In genomic region chr3:97763586-97764148, GRCh38 we compare ENCODE assay signal across 8 cellular contexts. TPM values are rescaled to one million over a fixed set of nuclear protein-coding genes. Genes with fewer than 3 reads are reported as not detected.
A peak's percentile ranks its signal among the peaks of the same experiment; 100 is the strongest.
DNase-seq lines count a peak whose midpoint lies in the region; ATAC-seq and TF ChIP-seq lines count a peak whose summit lies in the region.

No MANE protein-coding gene starts in this region.

- no peak for TF ChIP-seq POLR2A in suprapubic skin (IDR thresholded peaks at IDR 0.05)

- H3K4me3 ChIP-seq in iPS-20b (ENCODE audit: low read length) = peak overlapping the region; percentile 94
- peak overlapping the region; percentile 79 for H3K4me3 ChIP-seq in suprapubic skin

- no peak for DNase-seq in activated T-cell treated with anti-CD3 and anti-CD28 coated beads, Interleukin-2, amount 50 U/mL, for 24 hours
- DNase-seq in activated T-cell treated with anti-CD3 and anti-CD28 coated beads for 4 hours (no peak), suprapubic skin (ENCODE audit: low spot score in 2 of 2) (no peak), amniotic stem cell (lab: John Stamatoyannopoulos, UW) (no peak), SK-N-DZ (ENCODE audit: low spot score) (no peak)
- no peak for DNase-seq in activated CD4-positive, alpha-beta memory T cell treated with anti-CD3 and anti-CD28 coated beads, Interleukin-2, amount 10 ng/mL, durations not matched to agents 7 days and 5 days

- H3K36me3 ChIP-seq in iPS-20b (ENCODE audit: insufficient read depth, low read depth, low read length) (no peaks in the 10 kb centered on the region), suprapubic skin (no peaks in the 10 kb centered on the region)

- H3K4me1 Mint-ChIP-seq in activated T-cell treated with anti-CD3 and anti-CD28 coated beads, Interleukin-2, amount 50 U/mL, for 24 hours (ENCODE audit: low read depth) = peaks cover 27% of the 10 kb centered on the region
- H3K4me1 Mint-ChIP-seq in activated CD4-positive, alpha-beta memory T cell treated with anti-CD3 and anti-CD28 coated beads, Interleukin-2, amount 10 ng/mL, durations not matched to agents 7 days and 5 days = peaks cover 38% of the 10 kb centered on the region

- WGBS in suprapubic skin = 44% methylated on average over 11 of the region's 11 CpGs

- TF ChIP-seq CTCF in suprapubic skin (IDR thresholded peaks at IDR 0.05) = no peak

- no peaks in the 10 kb centered on the region for H3K9me3 ChIP-seq in iPS-20b (ENCODE audit: insufficient read depth, low read depth, low read length)
- H3K9me3 ChIP-seq in suprapubic skin = no peaks in the 10 kb centered on the region

- no peaks in the 10 kb centered on the region for H3K9me3 Mint-ChIP-seq in activated T-cell treated with anti-CD3 and anti-CD28 coated beads, Interleukin-2, amount 50 U/mL, for 24 hours
- H3K9me3 Mint-ChIP-seq in activated CD4-positive, alpha-beta memory T cell treated with anti-CD3 and anti-CD28 coated beads, Interleukin-2, amount 10 ng/mL, durations not matched to agents 7 days and 5 days = no peaks in the 10 kb centered on the region

- H3K27ac ChIP-seq in iPS-20b (ENCODE audit: low read length) = no peak overlapping the region
- H3K27ac ChIP-seq in suprapubic skin = no peak overlapping the region

- TF ChIP-seq EP300 in suprapubic skin (IDR thresholded peaks at IDR 0.05) = no peak

- H3K27me3 ChIP-seq in iPS-20b (ENCODE audit: insufficient read depth, low read length) = no peaks in the 10 kb centered on the region
- H3K27me3 ChIP-seq in suprapubic skin = no peaks in the 10 kb centered on the region

- no peak for ATAC-seq in HG03095 (IDR thresholded peaks at IDR 0.05; ENCODE audit: unreplicated experiment)

- H3K9ac ChIP-seq in iPS-20b (ENCODE audit: low read depth, low read length) = peak overlapping the region; percentile 69; the same call in 1 of the 2 replicates

- peaks cover 14% of the 10 kb centered on the region; the same call in 1 of the 2 replicates for H3K4me1 ChIP-seq in iPS-20b (ENCODE audit: insufficient read depth, low read length)
- peaks cover 18% of the 10 kb centered on the region for H3K4me1 ChIP-seq in suprapubic skin

- H3K4me3 Mint-ChIP-seq in activated T-cell treated with anti-CD3 and anti-CD28 coated beads, Interleukin-2, amount 50 U/mL, for 24 hours = peak overlapping the region; percentile 99
- peak overlapping the region; percentile 97 for H3K4me3 Mint-ChIP-seq in activated CD4-positive, alpha-beta memory T cell treated with anti-CD3 and anti-CD28 coated beads, Interleukin-2, amount 10 ng/mL, durations not matched to agents 7 days and 5 days

- POLR2A ChIA-PET in activated CD4-positive, alpha-beta memory T cell treated with anti-CD3 and anti-CD28 coated beads, Interleukin-2, amount 10 ng/mL, durations not matched to agents 7 days and 5 days (lab: Charles Lee) = interaction anchor here (0.9 to 1.2 kb wide), 2 partner anchors 51 to 147 kb away, joined by 3 to 4 read pairs; no protein-coding TSS in a partner anchor

- no peaks in the 10 kb centered on the region for H3K27me3 Mint-ChIP-seq in activated T-cell treated with anti-CD3 and anti-CD28 coated beads, Interleukin-2, amount 50 U/mL, for 24 hours
- peaks cover 7% of the 10 kb centered on the region for H3K27me3 Mint-ChIP-seq in activated CD4-positive, alpha-beta memory T cell treated with anti-CD3 and anti-CD28 coated beads, Interleukin-2, amount 10 ng/mL, durations not matched to agents 7 days and 5 days

- peak overlapping the region; percentile 98 for H3K27ac Mint-ChIP-seq in activated T-cell treated with anti-CD3 and anti-CD28 coated beads, Interleukin-2, amount 50 U/mL, for 24 hours
- peak overlapping the region; percentile 84 for H3K27ac Mint-ChIP-seq in activated CD4-positive, alpha-beta memory T cell treated with anti-CD3 and anti-CD28 coated beads, Interleukin-2, amount 10 ng/mL, durations not matched to agents 7 days and 5 days

- H3K36me3 Mint-ChIP-seq in activated T-cell treated with anti-CD3 and anti-CD28 coated beads, Interleukin-2, amount 50 U/mL, for 24 hours (ENCODE audit: low read depth) = peaks cover 11% of the 10 kb centered on the region
- H3K36me3 Mint-ChIP-seq in activated CD4-positive, alpha-beta memory T cell treated with anti-CD3 and anti-CD28 coated beads, Interleukin-2, amount 10 ng/mL, durations not matched to agents 7 days and 5 days (ENCODE audit: low read depth) = no peaks in the 10 kb centered on the region

- CTCF ChIA-PET in activated CD4-positive, alpha-beta memory T cell treated with anti-CD3 and anti-CD28 coated beads, Interleukin-2, amount 10 ng/mL, durations not matched to agents 7 days and 5 days (lab: Charles Lee) = interaction anchor here (1.4 to 1.8 kb wide), 3 partner anchors 250 to 275 kb away, joined by 3 to 12 read pairs (median 7); no protein-coding TSS in a partner anchor

RNA-seq across cellular contexts. Expression of gene ARL6, which starts 0.9 kb away (rescaled TPM):
- 1 to 10 TPM; 5.1 to 7.6 TPM for total RNA-seq in activated CD4-positive, alpha-beta memory T cell treated with anti-CD3 and anti-CD28 coated beads, Interleukin-2, amount 10 ng/mL, durations not matched to agents 7 days and 5 days
- total RNA-seq in suprapubic skin = 1 to 10 TPM; 4.5 to 9.1 (median 7.5) TPM
- polyA plus RNA-seq in SK-N-DZ (2014; cell fraction: cytosol; rRNA removed) = 9.6 and 10.6 TPM in 2 replicates
- polyA plus RNA-seq in SK-N-DZ (2014; cell fraction: nucleus; rRNA removed) = 15.1 and 19.0 TPM in 2 replicates

RNA-seq across cellular contexts. Expression of gene CRYBG3, which starts 58.1 kb away (rescaled TPM):
- 10 to 100 TPM; 12.8 to 13.1 TPM for total RNA-seq in activated CD4-positive, alpha-beta memory T cell treated with anti-CD3 and anti-CD28 coated beads, Interleukin-2, amount 10 ng/mL, durations not matched to agents 7 days and 5 days
- total RNA-seq in suprapubic skin = 10 to 100 TPM; 28.8 to 49.6 (median 33.3) TPM
- polyA plus RNA-seq in SK-N-DZ (2014; cell fraction: cytosol; rRNA removed) = 3.7 and 3.9 TPM in 2 replicates
- polyA plus RNA-seq in SK-N-DZ (2014; cell fraction: nucleus; rRNA removed) = 5.5 and 6.7 TPM in 2 replicates
